In the genomic region with DNA sequence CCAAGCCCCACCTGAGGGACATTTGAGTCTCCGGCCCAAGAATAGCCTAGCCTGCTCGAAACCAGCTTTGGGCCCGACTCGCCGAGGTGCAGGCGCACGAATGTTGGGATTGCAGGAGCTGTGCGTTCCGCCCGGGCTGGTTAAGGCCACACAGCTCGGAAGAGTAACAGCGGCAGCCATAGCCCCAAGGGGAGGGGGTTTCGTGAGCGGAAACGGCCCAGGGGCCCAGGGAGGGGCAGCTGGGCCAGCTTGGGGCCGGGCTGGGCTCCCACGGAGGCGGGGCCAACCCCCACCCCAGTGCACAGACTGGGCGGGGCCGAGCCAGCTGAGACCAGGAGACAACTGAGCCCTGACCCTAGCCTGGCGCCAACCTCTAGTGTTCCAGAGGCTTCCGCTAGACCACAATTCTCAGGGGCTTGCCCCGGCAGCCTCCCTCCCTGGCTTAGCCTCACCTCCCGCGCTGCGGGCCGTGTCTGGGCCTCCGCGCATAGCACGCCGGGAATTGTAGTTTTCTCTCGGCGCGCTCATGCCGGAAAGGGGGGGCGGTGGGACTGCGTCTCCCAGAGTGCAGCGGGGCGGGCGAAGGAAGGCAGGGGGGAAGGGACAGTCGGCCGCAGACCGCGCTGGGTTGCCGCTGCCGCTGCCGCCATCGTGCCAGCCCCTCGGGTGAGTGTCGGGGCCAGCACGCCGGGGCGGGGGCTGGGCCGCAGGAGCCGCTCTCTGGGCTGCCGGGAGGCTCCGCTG, we compare ENCODE assay signal across 8 cellular contexts. TPM values are rescaled to one million over a fixed set of nuclear protein-coding genes. Genes with fewer than 3 reads are reported as not detected.
DNase-seq lines count a peak whose midpoint lies in the region; ATAC-seq, FAIRE-seq and TF ChIP-seq lines count a peak whose summit lies in the region.

A gene (plus strand): TSS at position 614 of the 744 bp plus-strand sequence. CDS start 18,198 bp downstream, outside the sequence.

- DNase-seq in ACHN (peak; percentile 97), NCI-H2227 treated with DMSO at 0.1 percent for 48 hours (lab: John Stamatoyannopoulos, UW) (peak; percentile 88), bronchial epithelial cell (ENCODE audit: low read depth) (peak; percentile 77), iPS-NIHi11 (ENCODE audit: low spot score) (peak; percentile 91), smooth muscle cell of the brain vasculature (ENCODE audit: low read depth, low spot score) (peak; percentile 83)

- ATAC-seq in GM18873 (IDR thresholded peaks at IDR 0.05; ENCODE audit: low FRiP score, unreplicated experiment), result peak; percentile 50
- peak; percentile 53 for ATAC-seq in HG03139 (IDR thresholded peaks at IDR 0.05; ENCODE audit: unreplicated experiment)

- TF ChIP-seq CTCF in WI38 (IDR thresholded peaks at IDR 0.05; ENCODE audit: low read depth, low read length), result no peak
- TF ChIP-seq CTCF in bronchial epithelial cell (IDR thresholded peaks at IDR 0.05; ENCODE audit: insufficient read depth, low read length, severe bottlenecking), result no peak

- peak within 1 kb of the TSS; percentile 97 for H3K4me3 ChIP-seq in WI38 (ENCODE audit: low read depth, low read length)
- peak within 1 kb of the TSS; percentile 93 for H3K4me3 ChIP-seq in bronchial epithelial cell (ENCODE audit: low read depth, low read length)

- H3K27me3 ChIP-seq in bronchial epithelial cell (ENCODE audit: control insufficient read depth, insufficient read depth, low read length), result no peaks in the 10 kb centered on the region

- no peak for FAIRE-seq in bronchial epithelial cell (lab: Jason Lieb, UNC)

- in situ Hi-C loops in ACHN (cut with HindIII; ENCODE audit: low pct_ligation_motif_present, low pct_unique_long_range_greater_than_20kb, low sequenced_read_pairs), result no loop called here

- H3K36me3 ChIP-seq in bronchial epithelial cell (ENCODE audit: control insufficient read depth, insufficient read depth, low read length), result peaks cover 5% of the 10 kb centered on the region

RNA-seq across cellular contexts. Expression of the gene that starts here (rescaled TPM):
- total RNA-seq in bronchial epithelial cell, result 42.6 and 98.6 TPM in 2 replicates

Comparison
In these comparisons a context has a peak if more than half of its experiments do, and no peak if none do; other contexts are left out.
1. Peak in every context shown above with its lines: DNase-seq, ATAC-seq and H3K4me3 ChIP-seq.